In the genomic region with DNA sequence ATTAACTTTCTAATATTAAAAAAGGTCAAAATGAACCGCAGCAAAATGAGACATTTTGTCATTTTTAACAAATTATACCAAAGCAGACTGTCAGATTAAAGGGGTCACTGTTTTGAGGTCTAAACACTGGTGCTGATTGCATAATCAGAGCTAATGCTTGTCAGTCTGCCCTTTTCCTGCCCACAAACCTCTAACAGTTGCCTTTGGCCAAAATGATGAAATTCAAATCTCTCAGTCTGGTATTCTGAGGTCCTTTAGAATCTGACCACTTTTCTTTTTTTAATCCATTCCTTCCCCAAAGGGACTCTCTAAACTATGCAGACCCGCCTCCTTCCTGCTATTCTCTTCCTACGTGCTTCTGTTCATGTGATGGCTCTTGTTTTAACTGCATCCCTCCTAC, we compare ENCODE assay signal across 17 cellular contexts.
DNase-seq lines count a peak whose midpoint lies in the region; ATAC-seq and TF ChIP-seq lines count a peak whose summit lies in the region.
"Had no signal": no experiment of that assay in that cellular context is flagged by ENCODE, and none has a peak within 500 bp of the region (broad histone marks: within the 10 kb centered on the region; RNA-seq: fewer than 3 reads in every experiment).

No MANE protein-coding gene starts in this region.

- WGBS in IMR-90 (ENCODE audit: extremely low coverage in 2 of 2, insufficient read length in 1 of 2), 2 experiments, result 69% methylated on average over 2 of the region's 3 CpGs; no CpG with 5 or more reads in 1 of the 2 experiments

- no peak overlapping the region for H3K4me2 ChIP-seq in IMR-90 (ENCODE audit: low read depth, low read length)

- dilution Hi-C loops in IMR-90 (cut with HindIII; ENCODE audit: low sequenced_read_pairs, unreplicated experiment), result no loop called here

- no TSS peak for BruUV-seq in IMR-90 (replicated peaks; lab: Mats Ljungman, UMichigan)

- H2BK20ac ChIP-seq in IMR-90 (ENCODE audit: low read depth, low read length), result no peak overlapping the region

- TF ChIP-seq CTCF in IMR-90 (conservative IDR thresholded peaks at IDR 0.05; ENCODE audit: low read depth, low read length) (no peak), fibroblast of villous mesenchyme (IDR thresholded peaks at IDR 0.05; ENCODE audit: insufficient read depth, low read depth, low read length) (no peak)

- no peak for TF ChIP-seq RAD21 in IMR-90 (IDR thresholded peaks at IDR 0.05; ENCODE audit: low read length)

- no peaks in the 10 kb centered on the region for H3K9me3 ChIP-seq in IMR-90 (ENCODE audit: control insufficient read depth, insufficient read depth, low read length)
- H3K9me3 ChIP-seq: ovary, suprapubic skin had no signal

- H2AK9ac ChIP-seq in IMR-90 (replicated peaks; ENCODE audit: low read depth, low read length, poor library complexity), result no peak overlapping the region

- TF ChIP-seq POLR2A in IMR-90 (IDR thresholded peaks at IDR 0.05; ENCODE audit: low read depth, low read length), result no peak

- H2AFZ ChIP-seq in IMR-90 (replicated peaks; ENCODE audit: low read length, poor library complexity), result no peak overlapping the region

- no peak overlapping the region for H2BK15ac ChIP-seq in IMR-90 (ENCODE audit: low read depth, low read length)

- no peaks in the 10 kb centered on the region for H3K27me3 ChIP-seq in IMR-90 (ENCODE audit: control insufficient read depth, insufficient read depth, low read length)
- H3K27me3 ChIP-seq: ovary had no signal

- no peak overlapping the region for H3K4me3 ChIP-seq in IMR-90 (ENCODE audit: insufficient read depth, low read depth, low read length)
- H3K4me3 ChIP-seq in fibroblast of villous mesenchyme (ENCODE audit: low read depth, low read length), result no peak overlapping the region
- H3K4me3 ChIP-seq: ovary, suprapubic skin had no signal

- DNase-seq in AML-193 (lab: John Stamatoyannopoulos, UW), result peak; percentile 78 to 83
- no peak for DNase-seq in IMR-90
- peak; percentile 14 for DNase-seq in amniotic epithelial cell (ENCODE audit: low read depth)
- DNase-seq in fibroblast of villous mesenchyme (ENCODE audit: low read depth), result peak; percentile 2
- DNase-seq in activated CD4-positive, alpha-beta T cell treated with anti-CD3 and anti-CD28 coated beads for 4 hours, result no peak
- DNase-seq in mucosa of gallbladder (ENCODE audit: low spot score), result no peak
- DNase-seq: activated effector memory CD4-positive, alpha-beta T cell treated with Interleukin-2 at 50 U/mL for 16 hours; DMS79; effector memory CD4-positive, alpha-beta T cell; H7; KG1; NCI-H187 treated with DMSO at 0.1 percent for 48 hours; ovary; SHP77 treated with DMSO at 0.1 percent for 48 hours had no signal

- H3K14ac ChIP-seq in IMR-90 (replicated peaks; ENCODE audit: low read depth, low read length), result no peak overlapping the region

- no peak overlapping the region for H3K27ac ChIP-seq in IMR-90 (ENCODE audit: insufficient read depth, low read length)
- H3K27ac ChIP-seq: ovary, suprapubic skin had no signal

- in situ Hi-C loops in IMR-90 (cut with MboI; ENCODE audit: low sequenced_read_pairs), result no loop called here

- intact Hi-C loops in IMR-90 (cut with micrococcal nuclease), result no loop called here

- H4K5ac ChIP-seq in IMR-90 (ENCODE audit: low read depth, low read length), result no peak overlapping the region

- H2AK5ac ChIP-seq in IMR-90 (ENCODE audit: low read depth, low read length), result no peak overlapping the region

- no peak overlapping the region for H2BK5ac ChIP-seq in IMR-90 (ENCODE audit: low read depth, low read length, poor library complexity, severe bottlenecking)

- H3K9me1 ChIP-seq in IMR-90 (ENCODE audit: insufficient read depth, low read length), result no peaks in the 10 kb centered on the region

- no peak overlapping the region for H3K18ac ChIP-seq in IMR-90 (ENCODE audit: low read depth, low read length)

- H2BK120ac ChIP-seq in IMR-90 (ENCODE audit: low read depth, low read length), result no peak overlapping the region

- H4K8ac ChIP-seq in IMR-90 (ENCODE audit: low read depth in 2 of 2, low read length in 2 of 2), result no peak overlapping the region

- no peak overlapping the region for H3K56ac ChIP-seq in IMR-90 (ENCODE audit: extremely low read depth, insufficient read depth, low read length)

- H3K4ac ChIP-seq in IMR-90 (ENCODE audit: low read depth, low read length), result no peak overlapping the region

- H3K9ac ChIP-seq in IMR-90 (ENCODE audit: low read depth, low read length), result no peak overlapping the region

- CTCF ChIA-PET in IMR-90 (lab: Yijun Ruan, JAX), result no interaction called here

- no peaks in the 10 kb centered on the region for H3K4me1 ChIP-seq in IMR-90 (ENCODE audit: control insufficient read depth, insufficient read depth, low read length)
- H3K4me1 ChIP-seq: suprapubic skin had no signal

- POLR2A ChIA-PET in IMR-90 (lab: Charles Lee; ENCODE audit: unreplicated experiment), result no interaction called here

- no peak for ATAC-seq in IMR-90 (ENCODE audit: low read depth)
- ATAC-seq in GM19395 (IDR thresholded peaks at IDR 0.05; ENCODE audit: unreplicated experiment), result no peak
- ATAC-seq in GM18858 (IDR thresholded peaks at IDR 0.05; ENCODE audit: unreplicated experiment), result no peak

- H3K36me3 ChIP-seq in IMR-90 (ENCODE audit: control insufficient read depth, insufficient read depth, low read length), result no peaks in the 10 kb centered on the region
- H3K36me3 ChIP-seq: ovary, suprapubic skin had no signal

- no peaks in the 10 kb centered on the region for H3K79me1 ChIP-seq in IMR-90 (ENCODE audit: low read depth in 1 of 2, low read length in 2 of 2)

- H4K91ac ChIP-seq in IMR-90 (ENCODE audit: insufficient read depth, low read depth, low read length), result no peak overlapping the region

- no peaks in the 10 kb centered on the region for H4K20me1 ChIP-seq in IMR-90 (ENCODE audit: insufficient read depth, low read length)

- H3K23ac ChIP-seq in IMR-90 (ENCODE audit: low read depth, low read length), result no peak overlapping the region

TF ChIP-seq in IMR-90, 13 proteins besides CTCF, POLR2A, EP300 and RAD21:
- TF ChIP-seq MAZ (IDR thresholded peaks at IDR 0.05; ENCODE audit: borderline replicate concordance, low read depth, low read length) (no peak), CEBPB (IDR thresholded peaks at IDR 0.05; ENCODE audit: low read depth, low read length) (peak; percentile 48)

Comparison
In these comparisons a context has a peak if more than half of its experiments do, and no peak if none do; other contexts are left out.
1. DNase-seq: peak in AML-193 (2 of 2), amniotic epithelial cell (single experiment) and fibroblast of villous mesenchyme (single experiment); none in IMR-90 (single experiment), activated CD4-positive, alpha-beta T cell treated with anti-CD3 and anti-CD28 coated beads for 4 hours (0 of 2) and mucosa of gallbladder (single experiment).